In the genomic region with DNA sequence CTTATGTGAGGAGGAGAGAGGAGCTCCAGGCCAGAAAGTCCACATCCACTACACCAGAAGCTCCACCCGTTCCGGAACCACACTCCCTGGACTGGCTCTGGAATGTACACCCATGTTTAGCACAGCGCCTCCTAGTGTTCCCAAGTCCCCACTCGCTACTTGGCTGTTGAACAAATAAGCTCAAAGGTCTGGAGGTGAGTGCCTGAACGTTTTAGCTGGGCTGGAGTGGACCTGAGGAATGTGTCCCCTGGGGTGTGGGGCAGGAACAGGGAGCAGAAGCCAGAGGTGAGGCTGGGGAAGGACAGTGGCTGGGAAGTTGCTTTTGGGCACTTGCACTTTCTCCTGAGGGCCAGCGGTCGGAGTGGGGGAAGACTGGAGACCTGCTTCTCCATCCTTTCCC, we compare ENCODE assay signal across 9 cellular contexts.
A peak's percentile ranks its signal among the peaks of the same experiment; 100 is the strongest.
DNase-seq lines count a peak whose midpoint lies in the region; ATAC-seq, FAIRE-seq and TF ChIP-seq lines count a peak whose summit lies in the region.
"Had no signal": no experiment of that assay in that cellular context is flagged by ENCODE, and none has a peak within 500 bp of the region (broad histone marks: within the 10 kb centered on the region; RNA-seq: fewer than 3 reads in every experiment).

No MANE protein-coding gene starts in this region.

- DNase-seq in ELF-1 (ENCODE audit: low read depth, low spot score) (peak; percentile 71), K562 (ENCODE audit: extremely low read depth in 1 of 4, low spot score in 3 of 4) (peak; percentile 62 to 71 (median 66)), medulla oblongata (ENCODE audit: extremely low spot score) (peak; percentile 79), NCI-H2171 treated with DMSO at 0.1 percent for 48 hours (lab: John Stamatoyannopoulos, UW) (no peak), SIG-M5 (lab: John Stamatoyannopoulos, UW) (no peak)

- 12% methylated on average over 5 of the region's 7 CpGs for WGBS in K562 (ENCODE audit: insufficient coverage, low coverage, missing lambda C conversion rate)

- intact Hi-C loops in K562 (cut with micrococcal nuclease), result loop anchor here (1.0 to 5.0 kb wide), 2 partner anchors 148 to 380 kb away; no protein-coding TSS in a partner anchor

- H3K9me1 ChIP-seq in K562 (ENCODE audit: control insufficient read depth, insufficient read depth, low read length), result no peaks in the 10 kb centered on the region

- FAIRE-seq in K562 (lab: Jason Lieb, UNC), result peak; percentile 80

- H2AFZ ChIP-seq in K562 (ENCODE audit: low read depth, low read length), result peak overlapping the region; percentile 49; the same call in 1 of the 2 replicates

- no TSS peak for BruUV-seq in K562 (replicated peaks; lab: Mats Ljungman, UMichigan)

- TF ChIP-seq CTCF in K562 (IDR thresholded peaks at IDR 0.05 in 2 of 3, conservative IDR thresholded peaks at IDR 0.05 in 1 of 3; ENCODE audit: insufficient read depth in 2 of 3, low read depth in 1 of 3, low read length in 3 of 3), result peak; percentile 63 to 71 (median 67)

- no peak for TF ChIP-seq RAD21 in Ishikawa (IDR thresholded peaks at IDR 0.05; ENCODE audit: low read depth)
- peak in 1 of 2 experiments; percentile 2; a peak in 2 of 4 replicates for TF ChIP-seq RAD21 in K562 (CRISPR knock-in tag; conservative IDR thresholded peaks at IDR 0.05 in 1 of 2, IDR thresholded peaks at IDR 0.05 in 1 of 2)

- POLR2A ChIA-PET in K562 (lab: Yijun Ruan, JAX), result interaction anchor here (0.5 to 1.1 kb wide), 6 partner anchors 21 to 232 kb away, joined by 3 read pairs; no protein-coding TSS in a partner anchor

- no peak overlapping the region for H3K4me3 ChIP-seq in K562
- H3K4me3 ChIP-seq: thoracic aorta had no signal

- TF ChIP-seq EP300 in Ishikawa (IDR thresholded peaks at IDR 0.05; ENCODE audit: borderline replicate concordance) (no peak), K562 (IDR thresholded peaks at IDR 0.05; ENCODE audit: low read length) (no peak)

- no peaks in the 10 kb centered on the region for H3K9me3 ChIP-seq in K562 (replicated peaks; ENCODE audit: control insufficient read depth, insufficient read depth, low read depth, low read length)
- H3K9me3 ChIP-seq: thoracic aorta had no signal

- peaks cover 6 to 10% of the 10 kb centered on the region in 2 experiments; a peak in 2 of 5 replicates for H3K27me3 ChIP-seq in K562 (ENCODE audit: control insufficient read depth in 2 of 2, insufficient read depth in 2 of 2, low read length in 2 of 2)

- ATAC-seq in K562 (peak; percentile 89), HG03097 (IDR thresholded peaks at IDR 0.05; ENCODE audit: low FRiP score, unreplicated experiment) (no peak), GM19455 (IDR thresholded peaks at IDR 0.05; ENCODE audit: unreplicated experiment) (no peak)

- peaks cover 3 to 15% of the 10 kb centered on the region in 2 experiments; a peak in 4 of 5 replicates for H3K4me1 ChIP-seq in K562 (replicated peaks in 1 of 2; ENCODE audit: control insufficient read depth in 2 of 2, insufficient read depth in 2 of 2, low read length in 2 of 2)

- H3K9ac ChIP-seq in K562 (ENCODE audit: insufficient read depth in 1 of 2, low read depth in 2 of 2, low read length in 2 of 2), result peak overlapping the region in 1 of 2 experiments; percentile 61; a peak in 2 of 4 replicates

- peak overlapping the region; percentile 28; the same call in 1 of the 2 replicates for H3K4me2 ChIP-seq in K562 (ENCODE audit: insufficient read depth, low read length)

- H3K27ac ChIP-seq in K562 (ENCODE audit: extremely low read depth, low read depth, low read length), result no peak overlapping the region
- H3K27ac ChIP-seq: thoracic aorta had no signal

- in situ Hi-C loops in K562 (cut with MboI), result loop anchor here (5.0 to 25.0 kb wide), 4 partner anchors 185 to 958 kb away; partner anchors contain the start of gene IL6

- TF ChIP-seq POLR2A in K562 (conservative IDR thresholded peaks at IDR 0.05), result no peak

- H4K20me1 ChIP-seq in K562 (replicated peaks; ENCODE audit: control insufficient read depth, insufficient read depth, low read length), result no peaks in the 10 kb centered on the region

- CTCF ChIA-PET in K562 (lab: Yijun Ruan, JAX; ENCODE audit: low intra/inter-chr PET ratio), result interaction anchor here (0.7 to 4.7 kb wide), 8 partner anchors 146 to 392 kb away, joined by 3 to 70 read pairs (median 7); partner anchors contain the start of gene STEAP1B

- no peaks in the 10 kb centered on the region for H3K36me3 ChIP-seq in K562 (ENCODE audit: control insufficient read depth, insufficient read depth, low read length)
- H3K36me3 ChIP-seq: thoracic aorta had no signal

- no peaks in the 10 kb centered on the region for H3K79me2 ChIP-seq in K562 (ENCODE audit: control insufficient read depth, insufficient read depth, low read length)

TF ChIP-seq in Ishikawa, 13 proteins besides CTCF, POLR2A, EP300 and RAD21:
- TF ChIP-seq TEAD4 (IDR thresholded peaks at IDR 0.05) (0 out of 2 replicates have a peak, but pooled peaks have one; percentile 15), USF1 (IDR thresholded peaks at IDR 0.05) (no peak), EGR1 (IDR thresholded peaks at IDR 0.05) (no peak)
TF ChIP-seq in Ishikawa: peak in this region for 1.

TF ChIP-seq in K562, 482 proteins besides CTCF, POLR2A, EP300 and RAD21 (continues in another document):
- TF ChIP-seq CTCFL (IDR thresholded peaks at IDR 0.05; ENCODE audit: borderline replicate concordance, insufficient read depth, low read depth, low read length, poor library complexity, severe bottlenecking), result peak; percentile 21
- TF ChIP-seq, protein P1, sequence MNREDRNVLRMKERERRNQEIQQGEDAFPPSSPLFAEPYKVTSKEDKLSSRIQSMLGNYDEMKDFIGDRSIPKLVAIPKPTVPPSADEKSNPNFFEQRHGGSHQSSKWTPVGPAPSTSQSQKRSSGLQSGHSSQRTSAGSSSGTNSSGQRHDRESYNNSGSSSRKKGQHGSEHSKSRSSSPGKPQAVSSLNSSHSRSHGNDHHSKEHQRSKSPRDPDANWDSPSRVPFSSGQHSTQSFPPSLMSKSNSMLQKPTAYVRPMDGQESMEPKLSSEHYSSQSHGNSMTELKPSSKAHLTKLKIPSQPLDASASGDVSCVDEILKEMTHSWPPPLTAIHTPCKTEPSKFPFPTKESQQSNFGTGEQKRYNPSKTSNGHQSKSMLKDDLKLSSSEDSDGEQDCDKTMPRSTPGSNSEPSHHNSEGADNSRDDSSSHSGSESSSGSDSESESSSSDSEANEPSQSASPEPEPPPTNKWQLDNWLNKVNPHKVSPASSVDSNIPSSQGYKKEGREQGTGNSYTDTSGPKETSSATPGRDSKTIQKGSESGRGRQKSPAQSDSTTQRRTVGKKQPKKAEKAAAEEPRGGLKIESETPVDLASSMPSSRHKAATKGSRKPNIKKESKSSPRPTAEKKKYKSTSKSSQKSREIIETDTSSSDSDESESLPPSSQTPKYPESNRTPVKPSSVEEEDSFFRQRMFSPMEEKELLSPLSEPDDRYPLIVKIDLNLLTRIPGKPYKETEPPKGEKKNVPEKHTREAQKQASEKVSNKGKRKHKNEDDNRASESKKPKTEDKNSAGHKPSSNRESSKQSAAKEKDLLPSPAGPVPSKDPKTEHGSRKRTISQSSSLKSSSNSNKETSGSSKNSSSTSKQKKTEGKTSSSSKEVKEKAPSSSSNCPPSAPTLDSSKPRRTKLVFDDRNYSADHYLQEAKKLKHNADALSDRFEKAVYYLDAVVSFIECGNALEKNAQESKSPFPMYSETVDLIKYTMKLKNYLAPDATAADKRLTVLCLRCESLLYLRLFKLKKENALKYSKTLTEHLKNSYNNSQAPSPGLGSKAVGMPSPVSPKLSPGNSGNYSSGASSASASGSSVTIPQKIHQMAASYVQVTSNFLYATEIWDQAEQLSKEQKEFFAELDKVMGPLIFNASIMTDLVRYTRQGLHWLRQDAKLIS (CRISPR knock-in tag; IDR thresholded peaks at IDR 0.05), result 0 out of 2 replicates have a peak, but pooled peaks have one; percentile 33

Comparison
In these comparisons a context has a peak if more than half of its experiments do, and no peak if none do; other contexts are left out.
1. DNase-seq: peak in ELF-1 (single experiment), K562 (4 of 4) and medulla oblongata (single experiment); none in NCI-H2171 treated with DMSO at 0.1 percent for 48 hours (single experiment) and SIG-M5 (single experiment).